In genomic region chr4:139768913-139769312, GRCh38 we compare ENCODE assay signal across 10 cellular contexts.
DNase-seq lines count a peak whose midpoint lies in the region; ATAC-seq and TF ChIP-seq lines count a peak whose summit lies in the region.
"Had no signal": no experiment of that assay in that cellular context is flagged by ENCODE, and none has a peak within 500 bp of the region (broad histone marks: within the 10 kb centered on the region; RNA-seq: fewer than 3 reads in every experiment).

No MANE protein-coding gene starts in this region.

- H2AFZ ChIP-seq in KMS-11 (ENCODE audit: low read depth) (no peak overlapping the region), osteoblast (ENCODE audit: low read length) (no peak overlapping the region)

- H3K4me1 Mint-ChIP-seq in T-helper 17 cell = no peaks in the 10 kb centered on the region

- no peak overlapping the region for H3K4me3 Mint-ChIP-seq in T-helper 17 cell

- H3K4me2 ChIP-seq in KMS-11 = no peak overlapping the region
- H3K4me2 ChIP-seq in osteoblast (ENCODE audit: insufficient read depth, low read length) = no peak overlapping the region

- no peaks in the 10 kb centered on the region for H3K36me3 Mint-ChIP-seq in T-helper 17 cell (ENCODE audit: low read depth)

- DNase-seq in GM12864 (ENCODE audit: low read depth) (no peak), cardiac fibroblast (ENCODE audit: low read depth in 2 of 2) (peak in 1 of 2 donors; percentile 32), osteoblast (ENCODE audit: insufficient read length, low spot score, missing footprints) (no peak), T-helper 17 cell (no peak), OCI-M2 (lab: John Stamatoyannopoulos, UW; ENCODE audit: unreplicated experiment) (no peak)
- DNase-seq in activated effector memory CD4-positive, alpha-beta T cell treated with anti-CD3 and anti-CD28 coated beads, Interleukin-2, amount 50 U/mL, for 16 hours = no peak
- DNase-seq: NCI-H446 treated with DMSO at 0.1 percent for 48 hours, retina had no signal

- no peaks in the 10 kb centered on the region for H3K36me3 ChIP-seq in KMS-11 (ENCODE audit: insufficient read depth)
- no peaks in the 10 kb centered on the region for H3K36me3 ChIP-seq in osteoblast (ENCODE audit: insufficient read depth, low read length)

- H3K27ac ChIP-seq in KMS-11 = no peak overlapping the region
- H3K27ac ChIP-seq in osteoblast (ENCODE audit: low read depth, low read length) = no peak overlapping the region

- peak; percentile 28 for TF ChIP-seq CTCF in GM12864 (IDR thresholded peaks at IDR 0.05; ENCODE audit: low read depth, low read length, missing control alignments)
- peak; percentile 40; the same call in 1 of the 2 replicates for TF ChIP-seq CTCF in KMS-11 (conservative IDR thresholded peaks at IDR 0.05; ENCODE audit: low read depth, low read length)
- TF ChIP-seq CTCF in cardiac fibroblast (IDR thresholded peaks at IDR 0.05; ENCODE audit: low read depth, low read length) = peak; percentile 28
- TF ChIP-seq CTCF in osteoblast (IDR thresholded peaks at IDR 0.05; ENCODE audit: extremely low read depth, low read depth, low read length) = peak; percentile 22

- H3K4me3 ChIP-seq in GM12864 (ENCODE audit: low read depth, low read length) = no peak overlapping the region
- H3K4me3 ChIP-seq in KMS-11 (IDR thresholded peaks at IDR 0.05; ENCODE audit: insufficient read depth, low read depth, low read length) = no peak overlapping the region
- H3K4me3 ChIP-seq in cardiac fibroblast (replicated peaks in 1 of 2; ENCODE audit: low read depth in 2 of 2, low read length in 2 of 2) = no peak overlapping the region
- no peak overlapping the region for H3K4me3 ChIP-seq in osteoblast (ENCODE audit: insufficient read depth, low read length)

- H3K27me3 ChIP-seq in KMS-11 (ENCODE audit: insufficient read depth, low read depth) (no peaks in the 10 kb centered on the region), osteoblast (ENCODE audit: insufficient read depth, low read length) (peaks cover 2% of the 10 kb centered on the region)

- H3K79me2 ChIP-seq in KMS-11 (ENCODE audit: insufficient read depth, low read depth) (no peaks in the 10 kb centered on the region), osteoblast (ENCODE audit: insufficient read depth, low read length) (no peaks in the 10 kb centered on the region)

- H4K20me1 ChIP-seq in KMS-11 (ENCODE audit: insufficient read depth) = no peaks in the 10 kb centered on the region
- no peaks in the 10 kb centered on the region for H4K20me1 ChIP-seq in osteoblast (ENCODE audit: insufficient read depth, low read length)

- no peak for ATAC-seq in T-helper 17 cell
- no peak for ATAC-seq in GM19035 (IDR thresholded peaks at IDR 0.05; ENCODE audit: unreplicated experiment)

- peaks cover 7% of the 10 kb centered on the region for H3K27me3 Mint-ChIP-seq in T-helper 17 cell

- H3K27ac Mint-ChIP-seq in T-helper 17 cell = no peak overlapping the region

- H3K9me3 ChIP-seq in osteoblast (ENCODE audit: low read depth, low read length) (no peaks in the 10 kb centered on the region), T-helper 17 cell (ENCODE audit: control insufficient read depth, low read length, poor library complexity, severe bottlenecking) (no peaks in the 10 kb centered on the region)

- no peak overlapping the region for H3K9ac ChIP-seq in KMS-11

- H3K4me1 ChIP-seq in KMS-11 (ENCODE audit: low read depth, poor library complexity, severe bottlenecking) (peaks cover 35% of the 10 kb centered on the region), osteoblast (ENCODE audit: insufficient read depth, low read length) (no peaks in the 10 kb centered on the region)
